ENCODE assay signal across 9 cellular contexts in genomic region chr3:11530153-11530721, GRCh38.
DNase-seq lines count a peak whose midpoint lies in the region; ATAC-seq and TF ChIP-seq lines count a peak whose summit lies in the region.
"Had no signal": no experiment of that assay in that cellular context is flagged by ENCODE, and none has a peak within 500 bp of the region (broad histone marks: within the 10 kb centered on the region; RNA-seq: fewer than 3 reads in every experiment).

No MANE protein-coding gene starts in this region.

- intact Hi-C loops in left colon (cut with DNase I, micrococcal nuclease) (no loop called here), colonic mucosa (cut with DNase I) (no loop called here)

- peak overlapping the region; percentile 64 for H3K4me2 ChIP-seq in fibroblast of lung (ENCODE audit: extremely low read depth, insufficient read depth, low read length)

- peak; percentile 9 for DNase-seq in COLO829 (ENCODE audit: low spot score)
- DNase-seq in NCI-H2171 treated with DMSO at 0.1 percent for 48 hours (lab: John Stamatoyannopoulos, UW) = peak; percentile 78
- peak; percentile 97 to 99 for DNase-seq in fibroblast of lung (ENCODE audit: low read depth in 2 of 2)
- DNase-seq in non-pigmented ciliary epithelial cell (ENCODE audit: low read depth) = peak; percentile 87
- DNase-seq in KBM-7 = no peak
- no peak for DNase-seq in left colon
- DNase-seq in DMS79 (lab: John Stamatoyannopoulos, UW) = no peak
- DNase-seq in colonic mucosa = no peak

- no peaks in the 10 kb centered on the region for H3K27me3 ChIP-seq in fibroblast of lung (ENCODE audit: control insufficient read depth, insufficient read depth, low read length)
- no peaks in the 10 kb centered on the region for H3K27me3 ChIP-seq in colonic mucosa

- H2AFZ ChIP-seq in fibroblast of lung (ENCODE audit: low read length) = no peak overlapping the region

- ATAC-seq in left colon = no peak
- ATAC-seq: K562 had no signal

- H3K4me3 ChIP-seq in fibroblast of lung (replicated peaks in 1 of 4; ENCODE audit: control extremely low read depth in 1 of 4, insufficient read depth in 1 of 4, low read depth in 3 of 4, low read length in 4 of 4) (no peak overlapping the region), colonic mucosa (no peak overlapping the region)
- H3K4me3 ChIP-seq: K562 had no signal

- peak overlapping the region; percentile 74 for H3K27ac ChIP-seq in fibroblast of lung (ENCODE audit: insufficient read depth, low read length)
- H3K27ac ChIP-seq in colonic mucosa = no peak overlapping the region

- H3K9me3 ChIP-seq in fibroblast of lung (ENCODE audit: control insufficient read depth, insufficient read depth, low read depth, low read length) (no peaks in the 10 kb centered on the region), colonic mucosa (no peaks in the 10 kb centered on the region)

- H3K4me1 ChIP-seq in fibroblast of lung (ENCODE audit: control insufficient read depth, extremely low read depth, insufficient read depth, low read length) = peaks cover 11% of the 10 kb centered on the region
- H3K4me1 ChIP-seq in colonic mucosa = no peaks in the 10 kb centered on the region

- H3K36me3 ChIP-seq in fibroblast of lung (ENCODE audit: control insufficient read depth, insufficient read depth, low read length) (no peaks in the 10 kb centered on the region), colonic mucosa (no peaks in the 10 kb centered on the region)

- H4K20me1 ChIP-seq in fibroblast of lung (ENCODE audit: control insufficient read depth, extremely low read depth, insufficient read depth, low read length) = no peaks in the 10 kb centered on the region

- H3K9ac ChIP-seq in fibroblast of lung (ENCODE audit: insufficient read depth, low read length) (no peak overlapping the region), colonic mucosa (ENCODE audit: low read depth in 2 of 2, low read length in 2 of 2) (no peak overlapping the region)

- H3K79me2 ChIP-seq in fibroblast of lung (ENCODE audit: control insufficient read depth, insufficient read depth, low read length) = no peaks in the 10 kb centered on the region

- TF ChIP-seq CTCF in fibroblast of lung (conservative IDR thresholded peaks at IDR 0.05 in 1 of 2, IDR thresholded peaks at IDR 0.05 in 1 of 2; ENCODE audit: low read depth in 1 of 2, low read length in 2 of 2) = peak in 1 of 2 donors; percentile 19
- no peak for TF ChIP-seq CTCF in colonic mucosa (IDR thresholded peaks at IDR 0.05)

- in situ Hi-C loops in KBM-7 (cut with MboI; ENCODE audit: low pct_unique_long_range_greater_than_20kb, low sequenced_read_pairs) = no loop called here

Comparison
In these comparisons a context has a peak if more than half of its experiments do, and no peak if none do; other contexts are left out.
1. DNase-seq: peak in COLO829 (single experiment), NCI-H2171 treated with DMSO at 0.1 percent for 48 hours (single experiment), fibroblast of lung (2 of 2) and non-pigmented ciliary epithelial cell (single experiment); none in KBM-7 (single experiment), left colon (0 of 2), DMS79 (single experiment) and colonic mucosa (single experiment).